15 cellular contexts compared by ENCODE assay signal in genomic region chr21:33661146-33661545, GRCh38. TPM values are rescaled to one million over a fixed set of nuclear protein-coding genes. Genes with fewer than 3 reads are reported as not detected.
DNase-seq lines count a peak whose midpoint lies in the region; TF ChIP-seq lines count a peak whose summit lies in the region.
"Had no signal": no experiment of that assay in that cellular context is flagged by ENCODE, and none has a peak within 500 bp of the region (broad histone marks: within the 10 kb centered on the region; RNA-seq: fewer than 3 reads in every experiment).

No MANE protein-coding gene starts in this region.

- H3K27me3 ChIP-seq in GM23248 (replicated peaks; ENCODE audit: insufficient read depth) (no peaks in the 10 kb centered on the region), subcutaneous abdominal adipose tissue (ENCODE audit: control insufficient read depth in 5 of 5, insufficient read depth in 4 of 5, low read length in 5 of 5) (no peaks in the 10 kb centered on the region)

- H3K4me1 ChIP-seq in GM23248 (ENCODE audit: insufficient read depth), result peaks cover 20% of the 10 kb centered on the region
- H3K4me1 ChIP-seq in subcutaneous abdominal adipose tissue (ENCODE audit: control insufficient read depth in 5 of 5, insufficient read depth in 5 of 5, low read length in 5 of 5), result peaks cover 0 to 66% (median 56%) of the 10 kb centered on the region in 5 donors

- DNase-seq in GM23248 (peak; percentile 47), RKO (ENCODE audit: low spot score) (peak; percentile 43), epithelial cell of esophagus (ENCODE audit: low read depth) (peak; percentile 52), NCI-H2171 treated with DMSO at 0.1 percent for 48 hours (lab: John Stamatoyannopoulos, UW) (no peak), NCI-H524 (lab: John Stamatoyannopoulos, UW) (no peak), NCI-H2029 treated with DMSO at 0.1 percent for 48 hours (lab: John Stamatoyannopoulos, UW) (no peak)
- DNase-seq: COR-L47, DMS153, GOT3, Karpas-422, NCI-H1105 treated with DMSO at 0.1 percent for 48 hours, NCI-H1694 treated with DMSO at 0.1 percent for 48 hours, PC-9, SW 1271 had no signal

- H3K27ac ChIP-seq in GM23248 (no peak overlapping the region; the same call in 1 of the 2 replicates), subcutaneous abdominal adipose tissue (ENCODE audit: low read depth, low read length) (peak overlapping the region; percentile 51)
- H3K27ac ChIP-seq: PC-9 had no signal

- H3K4me3 ChIP-seq in GM23248 (no peak overlapping the region), epithelial cell of esophagus (ENCODE audit: low read length) (no peak overlapping the region), subcutaneous abdominal adipose tissue (ENCODE audit: low read depth in 1 of 5, low read length in 5 of 5) (no peak overlapping the region)
- H3K4me3 ChIP-seq: PC-9 had no signal

- H2AFZ ChIP-seq in GM23248, result no peak overlapping the region
- H2AFZ ChIP-seq: PC-9 had no signal

- H3K9me3 ChIP-seq in GM23248 (ENCODE audit: low read depth), result peaks cover 7% of the 10 kb centered on the region
- no peaks in the 10 kb centered on the region for H3K9me3 ChIP-seq in subcutaneous abdominal adipose tissue (ENCODE audit: control insufficient read depth in 5 of 5, low read length in 5 of 5)

- H3K4me2 ChIP-seq in GM23248 (ENCODE audit: unreplicated experiment), result no peak overlapping the region
- H3K4me2 ChIP-seq: PC-9 had no signal

- no peak for TF ChIP-seq CTCF in epithelial cell of esophagus (IDR thresholded peaks at IDR 0.05; ENCODE audit: insufficient read depth, low read depth, low read length, missing control alignments)

- H3K9me2 ChIP-seq in GM23248 (ENCODE audit: insufficient read depth), result no peaks in the 10 kb centered on the region

- H4K20me1 ChIP-seq in GM23248 (ENCODE audit: insufficient read depth), result no peaks in the 10 kb centered on the region

- H3K36me3 ChIP-seq in GM23248 (ENCODE audit: low read depth) (no peaks in the 10 kb centered on the region), subcutaneous abdominal adipose tissue (ENCODE audit: control insufficient read depth in 5 of 5, insufficient read depth in 5 of 5, low read length in 5 of 5) (peaks cover 0 to 3% (median 0%) of the 10 kb centered on the region in 5 donors)

- peaks cover 100% of the 10 kb centered on the region for H3K79me2 ChIP-seq in GM23248 (ENCODE audit: insufficient read depth)

- H3F3A ChIP-seq in GM23248 (ENCODE audit: insufficient read depth), result peaks cover 24% of the 10 kb centered on the region; the same call in 1 of the 2 replicates

- 94 to 96% methylated on average over 1 of the region's 1 CpG for WGBS in GM23248 (ENCODE audit: low coverage in 1 of 2, low lambda C conversion rate in 2 of 2, missing lambda C conversion rate in 2 of 2), 2 experiments

- in situ Hi-C loops in GM23248 (cut with MboI), result no loop called here

- H3K9ac ChIP-seq in GM23248 (no peak overlapping the region), subcutaneous abdominal adipose tissue (ENCODE audit: low read length in 5 of 5) (no peak overlapping the region)

RNA-seq across cellular contexts. Expression of gene ITSN1, which starts 18.8 kb away (rescaled TPM):
- total RNA-seq in GM23248 (2014; rRNA removed; shearing (Covaris generic)), result 35.5 and 43.4 TPM in 2 replicates
- 48.2 and 57.1 TPM in 2 replicates for polyA plus RNA-seq in GM23248 (2016; fragmentation: Nextera tagmentation; extraction: Ambion mirVana)

RNA-seq across cellular contexts. Expression of gene CRYZL1, which starts 19.6 kb away (rescaled TPM):
- total RNA-seq in GM23248 (2014; rRNA removed; shearing (Covaris generic)), result 13.6 and 18.3 TPM in 2 replicates
- polyA plus RNA-seq in GM23248 (2016; fragmentation: Nextera tagmentation; extraction: Ambion mirVana), result 35.7 and 37.4 TPM in 2 replicates

Comparison
In these comparisons a context has a peak if more than half of its experiments do, and no peak if none do; other contexts are left out.
1. DNase-seq: peak in GM23248 (single experiment), RKO (single experiment) and epithelial cell of esophagus (single experiment); none in NCI-H2171 treated with DMSO at 0.1 percent for 48 hours (single experiment), NCI-H524 (0 of 2) and NCI-H2029 treated with DMSO at 0.1 percent for 48 hours (single experiment).